ENCODE assay signal across 29 cellular contexts in genomic region chr14:79911762-79912161, GRCh38.
"Had no signal": no experiment of that assay in that cellular context is flagged by ENCODE, and none has a peak within 500 bp of the region (broad histone marks: within the 10 kb centered on the region; RNA-seq: fewer than 3 reads in every experiment).

No MANE protein-coding gene starts in this region.

- H3K4me1 Mint-ChIP-seq: activated CD4-positive, alpha-beta memory T cell treated with anti-CD3 and anti-CD28 coated beads, Interleukin-2, amount 10 ng/mL, durations not matched to agents 7 days and 5 days; activated CD4-positive, alpha-beta T cell treated with anti-CD3 and anti-CD28 coated beads, Interleukin-2, amount 10 ng/mL, durations not matched to agents 7 days and 5 days; activated naive CD4-positive, alpha-beta T cell treated with anti-CD3 and anti-CD28 coated beads, Interleukin-2, amount 10 ng/mL, durations not matched to agents 7 days and 5 days; activated naive CD8-positive, alpha-beta T cell treated with anti-CD3 and anti-CD28 coated beads, Interleukin-2, amount 10 ng/mL, durations not matched to agents 7 days and 5 days had no signal

- H3K36me3 Mint-ChIP-seq: activated naive CD4-positive, alpha-beta T cell treated with anti-CD3 and anti-CD28 coated beads, Interleukin-2, amount 10 ng/mL, durations not matched to agents 7 days and 5 days; activated naive CD4-positive, alpha-beta T cell treated with anti-CD3 and anti-CD28 coated beads, Interleukin-2, amount 50 U/mL, for 72 hours; activated naive CD8-positive, alpha-beta T cell treated with anti-CD3 and anti-CD28 coated beads, Interleukin-2, amount 10 ng/mL, durations not matched to agents 7 days and 5 days had no signal

- H3K9me3 ChIP-seq: body of pancreas, colonic mucosa, esophagus muscularis mucosa, gastrocnemius medialis had no signal

- H3K27ac Mint-ChIP-seq: activated CD4-positive, alpha-beta memory T cell treated with anti-CD3 and anti-CD28 coated beads, Interleukin-2, amount 10 ng/mL, durations not matched to agents 7 days and 5 days; activated CD4-positive, alpha-beta T cell treated with anti-CD3 and anti-CD28 coated beads, Interleukin-2, amount 10 ng/mL, durations not matched to agents 7 days and 5 days; activated naive CD4-positive, alpha-beta T cell treated with anti-CD3 and anti-CD28 coated beads, Interleukin-2, amount 10 ng/mL, durations not matched to agents 7 days and 5 days; activated naive CD4-positive, alpha-beta T cell treated with anti-CD3 and anti-CD28 coated beads, Interleukin-2, amount 50 U/mL, for 72 hours; activated naive CD8-positive, alpha-beta T cell treated with anti-CD3 and anti-CD28 coated beads, Interleukin-2, amount 10 ng/mL, durations not matched to agents 7 days and 5 days; activated T-cell treated with anti-CD3 and anti-CD28 coated beads, Interleukin-2, amount 50 U/mL, for 24 hours; activated T-cell treated with anti-CD3 and anti-CD28 coated beads, Interleukin-2, amount 50 U/mL, for 72 hours; dendritic cell treated with granulocyte-macrophage colony-stimulating factor and Interleukin-4, amounts not matched to agents 40 ng/mL and 50 ng/mL, for 4 days had no signal

- H3K4me1 ChIP-seq: body of pancreas, colonic mucosa, esophagus muscularis mucosa, foreskin keratinocyte, gastrocnemius medialis had no signal

- H3K27ac ChIP-seq: body of pancreas, colonic mucosa, dorsolateral prefrontal cortex, esophagus muscularis mucosa, foreskin keratinocyte, gastrocnemius medialis had no signal

- H3K4me3 ChIP-seq: body of pancreas, colonic mucosa, dorsolateral prefrontal cortex, esophagus muscularis mucosa, gastrocnemius medialis had no signal

- DNase-seq: activated CD4-positive, alpha-beta memory T cell treated with anti-CD3 and anti-CD28 coated beads, Interleukin-2, amount 10 ng/mL, durations not matched to agents 7 days and 5 days; activated CD4-positive, alpha-beta T cell treated with anti-CD3 and anti-CD28 coated beads for 1 hour; activated CD4-positive, alpha-beta T cell treated with anti-CD3 and anti-CD28 coated beads for 4 hours; activated CD4-positive, alpha-beta T cell treated with anti-CD3 and anti-CD28 coated beads, Interleukin-2, amount 10 ng/mL, durations not matched to agents 7 days and 5 days; activated CD4-positive, alpha-beta T cell treated with anti-CD3 and anti-CD28 coated beads, Interleukin-2, amount 50 U/mL, for 4 hours; activated CD8-positive, alpha-beta memory T cell treated with anti-CD3 and anti-CD28 coated beads, Interleukin-2, amount 50 U/mL, for 48 hours; activated gamma-delta T cell; activated naive CD4-positive, alpha-beta T cell; activated naive CD4-positive, alpha-beta T cell treated with anti-CD3 and anti-CD28 coated beads, Interleukin-2, amount 10 ng/mL, durations not matched to agents 7 days and 5 days; activated naive CD8-positive, alpha-beta T cell treated with anti-CD3 and anti-CD28 coated beads, Interleukin-2, amount 10 ng/mL, durations not matched to agents 7 days and 5 days; activated T-cell treated with anti-CD3 and anti-CD28 coated beads for 4 hours; activated T-cell treated with anti-CD3 and anti-CD28 coated beads, Interleukin-2, amount 50 U/mL, for 24 hours; activated T-cell treated with anti-CD3 and anti-CD28 coated beads, Interleukin-2, amount 50 U/mL, for 72 hours; amniotic stem cell; anterior cingulate cortex; body of pancreas; central memory CD4-positive, alpha-beta T cell; cerebellar nuclear complex; colonic mucosa; dorsolateral prefrontal cortex; effector memory CD4-positive, alpha-beta T cell; erythroblast; foreskin keratinocyte; gastrocnemius medialis; glutamatergic neuron; T-helper 2 cell had no signal

- H3K27me3 ChIP-seq: body of pancreas, colonic mucosa, dorsolateral prefrontal cortex, esophagus muscularis mucosa, foreskin keratinocyte, gastrocnemius medialis had no signal

- ATAC-seq: activated naive CD4-positive, alpha-beta T cell treated with anti-CD3 and anti-CD28 coated beads, Interleukin-2, amount 50 U/mL, for 72 hours; activated T-cell treated with anti-CD3 and anti-CD28 coated beads, Interleukin-2, amount 50 U/mL, for 72 hours; body of pancreas; foreskin keratinocyte; gastrocnemius medialis had no signal

- H3K27me3 Mint-ChIP-seq: activated CD4-positive, alpha-beta memory T cell treated with anti-CD3 and anti-CD28 coated beads, Interleukin-2, amount 10 ng/mL, durations not matched to agents 7 days and 5 days; activated CD4-positive, alpha-beta T cell treated with anti-CD3 and anti-CD28 coated beads, Interleukin-2, amount 10 ng/mL, durations not matched to agents 7 days and 5 days; activated naive CD4-positive, alpha-beta T cell treated with anti-CD3 and anti-CD28 coated beads, Interleukin-2, amount 10 ng/mL, durations not matched to agents 7 days and 5 days; activated naive CD8-positive, alpha-beta T cell treated with anti-CD3 and anti-CD28 coated beads, Interleukin-2, amount 10 ng/mL, durations not matched to agents 7 days and 5 days; activated T-cell treated with anti-CD3 and anti-CD28 coated beads, Interleukin-2, amount 50 U/mL, for 24 hours; dendritic cell treated with granulocyte-macrophage colony-stimulating factor and Interleukin-4, amounts not matched to agents 40 ng/mL and 50 ng/mL, for 4 days had no signal

- H3K36me3 ChIP-seq: colonic mucosa, esophagus muscularis mucosa, gastrocnemius medialis had no signal

- H3K4me3 Mint-ChIP-seq: activated CD4-positive, alpha-beta memory T cell treated with anti-CD3 and anti-CD28 coated beads, Interleukin-2, amount 10 ng/mL, durations not matched to agents 7 days and 5 days; activated CD4-positive, alpha-beta T cell treated with anti-CD3 and anti-CD28 coated beads, Interleukin-2, amount 10 ng/mL, durations not matched to agents 7 days and 5 days; activated naive CD4-positive, alpha-beta T cell treated with anti-CD3 and anti-CD28 coated beads, Interleukin-2, amount 10 ng/mL, durations not matched to agents 7 days and 5 days; activated naive CD8-positive, alpha-beta T cell treated with anti-CD3 and anti-CD28 coated beads, Interleukin-2, amount 10 ng/mL, durations not matched to agents 7 days and 5 days; activated T-cell treated with anti-CD3 and anti-CD28 coated beads, Interleukin-2, amount 50 U/mL, for 24 hours; activated T-cell treated with anti-CD3 and anti-CD28 coated beads, Interleukin-2, amount 50 U/mL, for 72 hours; dendritic cell treated with granulocyte-macrophage colony-stimulating factor and Interleukin-4, amounts not matched to agents 40 ng/mL and 50 ng/mL, for 4 days had no signal
